ENCODE assay signal across 7 cellular contexts in the genomic region with DNA sequence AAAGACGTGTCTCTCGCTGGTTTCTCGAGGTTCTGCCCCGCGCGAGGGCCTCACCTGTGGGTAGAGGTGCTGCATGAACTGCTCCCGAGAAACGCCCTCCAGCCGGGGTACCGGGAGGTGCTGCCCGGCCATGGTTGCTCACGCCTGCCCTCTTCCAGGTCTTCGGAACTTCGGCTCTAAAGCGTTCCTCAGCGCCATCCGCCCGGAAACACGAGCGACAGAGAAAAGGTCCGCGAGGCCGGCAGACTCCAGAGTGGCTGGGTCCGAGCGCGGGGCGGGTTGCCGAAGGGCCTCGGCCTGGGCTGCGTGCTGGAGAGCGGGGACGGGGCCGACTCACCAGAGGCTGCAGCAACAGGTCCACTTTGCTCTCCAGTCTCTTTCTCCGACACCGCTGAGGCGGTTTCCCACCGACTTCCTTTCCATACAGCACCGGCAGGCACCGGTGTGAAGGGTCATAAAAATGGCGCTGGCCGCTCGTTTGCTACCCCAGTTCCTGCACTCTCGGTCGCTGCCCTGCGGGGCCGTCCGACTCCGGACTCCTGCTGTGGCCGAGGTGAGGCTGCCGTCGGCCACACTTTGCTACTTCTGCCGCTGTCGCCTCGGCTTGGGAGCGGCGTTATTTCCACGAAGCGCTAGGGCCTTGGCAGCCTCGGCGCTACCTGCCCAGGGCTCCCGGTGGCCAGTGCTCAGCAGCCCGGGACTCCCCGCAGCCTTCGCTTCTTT. TPM values are rescaled to one million over a fixed set of nuclear protein-coding genes. Genes with fewer than 3 reads are reported as not detected.
A peak's percentile ranks its signal among the peaks of the same experiment; 100 is the strongest.
DNase-seq lines count a peak whose midpoint lies in the region; ATAC-seq and TF ChIP-seq lines count a peak whose summit lies in the region.

A gene with protein sequence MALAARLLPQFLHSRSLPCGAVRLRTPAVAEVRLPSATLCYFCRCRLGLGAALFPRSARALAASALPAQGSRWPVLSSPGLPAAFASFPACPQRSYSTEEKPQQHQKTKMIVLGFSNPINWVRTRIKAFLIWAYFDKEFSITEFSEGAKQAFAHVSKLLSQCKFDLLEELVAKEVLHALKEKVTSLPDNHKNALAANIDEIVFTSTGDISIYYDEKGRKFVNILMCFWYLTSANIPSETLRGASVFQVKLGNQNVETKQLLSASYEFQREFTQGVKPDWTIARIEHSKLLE (plus strand): TSS at position 244 of the 723 bp plus-strand sequence. CDS start 217 bp downstream, at position 461.
A gene with protein sequence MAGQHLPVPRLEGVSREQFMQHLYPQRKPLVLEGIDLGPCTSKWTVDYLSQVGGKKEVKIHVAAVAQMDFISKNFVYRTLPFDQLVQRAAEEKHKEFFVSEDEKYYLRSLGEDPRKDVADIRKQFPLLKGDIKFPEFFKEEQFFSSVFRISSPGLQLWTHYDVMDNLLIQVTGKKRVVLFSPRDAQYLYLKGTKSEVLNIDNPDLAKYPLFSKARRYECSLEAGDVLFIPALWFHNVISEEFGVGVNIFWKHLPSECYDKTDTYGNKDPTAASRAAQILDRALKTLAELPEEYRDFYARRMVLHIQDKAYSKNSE (minus strand): TSS at position 153 of the 723 bp plus-strand sequence. CDS start 21 bp downstream, at position 132.

- peaks cover 70% of the 10 kb centered on the region for H3K79me2 ChIP-seq in hepatocyte

- DNase-seq in NCI-H2029 treated with DMSO at 0.1 percent for 48 hours (lab: John Stamatoyannopoulos, UW), result peak; percentile 67
- DNase-seq in T-helper 22 cell (ENCODE audit: low read depth), result peak; percentile 61
- peak; percentile 59 for DNase-seq in astrocyte of the cerebellum (ENCODE audit: low read depth)
- DNase-seq in hepatocyte (ENCODE audit: low spot score), result peak; percentile 90
- peak; percentile 97 for DNase-seq in retina

- ATAC-seq in GM18508 (IDR thresholded peaks at IDR 0.05; ENCODE audit: insufficient read depth, unreplicated experiment) (peak; percentile 70), HG02973 (IDR thresholded peaks at IDR 0.05; ENCODE audit: unreplicated experiment) (peak; percentile 83)

- H3K9me3 ChIP-seq in hepatocyte (ENCODE audit: low read depth), result no peaks in the 10 kb centered on the region

- no peaks in the 10 kb centered on the region for H3K27me3 ChIP-seq in hepatocyte

- in situ Hi-C loops in astrocyte of the cerebellum (cut with HindIII; ENCODE audit: low sequenced_read_pairs), result no loop called here

- H3K9me2 ChIP-seq in hepatocyte (replicated peaks; ENCODE audit: insufficient read depth), result no peaks in the 10 kb centered on the region

- H3K4me1 ChIP-seq in hepatocyte (ENCODE audit: insufficient read depth), result peaks cover 21% of the 10 kb centered on the region

- H3K4me2 ChIP-seq in hepatocyte, result peak within 1 kb of the TSS; percentile 87

- H2AFZ ChIP-seq in hepatocyte, result peak within 1 kb of the TSS; percentile 80

- H4K20me1 ChIP-seq in hepatocyte (ENCODE audit: insufficient read depth, poor library complexity, severe bottlenecking), result no peaks in the 10 kb centered on the region

- peak within 1 kb of the TSS; percentile 98 for H3K27ac ChIP-seq in hepatocyte

- peak; percentile 21 for TF ChIP-seq CTCF in astrocyte of the cerebellum (IDR thresholded peaks at IDR 0.05; ENCODE audit: low read depth, low read length, missing control alignments)
- peak; percentile 15 for TF ChIP-seq CTCF in hepatocyte (IDR thresholded peaks at IDR 0.05; ENCODE audit: poor library complexity)

- H3K4me3 ChIP-seq in astrocyte of the cerebellum (ENCODE audit: low read depth, low read length) (peak within 1 kb of the TSS; percentile 96), hepatocyte (peak within 1 kb of the TSS; percentile 86)

- H3K36me3 ChIP-seq in hepatocyte (replicated peaks; ENCODE audit: insufficient read depth, low read depth), result no peaks in the 10 kb centered on the region

- WGBS in hepatocyte (ENCODE audit: low lambda C conversion rate, missing lambda C conversion rate), result under 1% methylated on average over 62 of the region's 64 CpGs

RNA-seq across cellular contexts. Expression of the first gene that starts in this region (rescaled TPM):
- total RNA-seq in hepatocyte, result 33.0 and 35.7 TPM in 2 replicates
- 21.7 and 26.3 TPM in 2 replicates for polyA plus RNA-seq in hepatocyte

RNA-seq across cellular contexts. Expression of the second gene that starts in this region (rescaled TPM):
- 10.1 and 14.6 TPM in 2 replicates for total RNA-seq in hepatocyte
- polyA plus RNA-seq in hepatocyte, result 5.0 and 5.3 TPM in 2 replicates

Comparison
In these comparisons a context has a peak if more than half of its experiments do, and no peak if none do; other contexts are left out.
1. Peak in every context shown above with its lines: DNase-seq, ATAC-seq, H3K4me3 ChIP-seq and H3K27ac ChIP-seq.